14 cellular contexts compared by ENCODE assay signal in genomic region chr19:31427857-31428256, GRCh38.
"Had no signal": no experiment of that assay in that cellular context is flagged by ENCODE, and none has a peak within 500 bp of the region (broad histone marks: within the 10 kb centered on the region; RNA-seq: fewer than 3 reads in every experiment).

No MANE protein-coding gene starts in this region.

- H3K4me1 Mint-ChIP-seq: naive thymus-derived CD8-positive, alpha-beta T cell had no signal

- H3K4me3 Mint-ChIP-seq: dendritic cell treated with granulocyte-macrophage colony-stimulating factor and Interleukin-4, amounts not matched to agents 40 ng/mL and 50 ng/mL, for 4 days; effector memory CD8-positive, alpha-beta T cell; naive thymus-derived CD8-positive, alpha-beta T cell had no signal

- H3K36me3 Mint-ChIP-seq: naive thymus-derived CD8-positive, alpha-beta T cell had no signal

- H3K27me3 ChIP-seq: gastrocnemius medialis, neutrophil, right atrium auricular region had no signal

- H3K27ac Mint-ChIP-seq: dendritic cell treated with granulocyte-macrophage colony-stimulating factor and Interleukin-4, amounts not matched to agents 40 ng/mL and 50 ng/mL, for 4 days; effector memory CD8-positive, alpha-beta T cell; naive thymus-derived CD8-positive, alpha-beta T cell had no signal

- H3K4me1 ChIP-seq: esophagus muscularis mucosa, gastrocnemius medialis, heart right ventricle, right atrium auricular region had no signal

- H3K27ac ChIP-seq: epithelial cell of prostate, esophagus muscularis mucosa, gastrocnemius medialis, heart right ventricle, neutrophil, right atrium auricular region had no signal

- H3K4me3 ChIP-seq: esophagus muscularis mucosa, gastrocnemius medialis, heart right ventricle, right atrium auricular region, smooth muscle cell had no signal

- DNase-seq: effector memory CD8-positive, alpha-beta T cell; gastrocnemius medialis; heart right ventricle; hypothalamus; mesendoderm; naive thymus-derived CD8-positive, alpha-beta T cell; stimulated activated CD4-positive, alpha-beta T cell treated with anti-CD3 and anti-CD28 coated beads, Interleukin-2, amount 100 ng/mL, for 48 hours; stimulated activated naive CD4-positive, alpha-beta T cell treated with Interleukin-2 at 50 U/mL for 16 hours had no signal

- H3K9me3 Mint-ChIP-seq: dendritic cell treated with granulocyte-macrophage colony-stimulating factor and Interleukin-4, amounts not matched to agents 40 ng/mL and 50 ng/mL, for 4 days; effector memory CD8-positive, alpha-beta T cell had no signal

- H3K36me3 ChIP-seq: esophagus muscularis mucosa, gastrocnemius medialis, heart right ventricle, neutrophil, right atrium auricular region had no signal

- H3K9me3 ChIP-seq: esophagus muscularis mucosa, gastrocnemius medialis, heart right ventricle, neutrophil, right atrium auricular region had no signal
